Comparison of ENCODE assay signal across 11 cellular contexts in the genomic region with DNA sequence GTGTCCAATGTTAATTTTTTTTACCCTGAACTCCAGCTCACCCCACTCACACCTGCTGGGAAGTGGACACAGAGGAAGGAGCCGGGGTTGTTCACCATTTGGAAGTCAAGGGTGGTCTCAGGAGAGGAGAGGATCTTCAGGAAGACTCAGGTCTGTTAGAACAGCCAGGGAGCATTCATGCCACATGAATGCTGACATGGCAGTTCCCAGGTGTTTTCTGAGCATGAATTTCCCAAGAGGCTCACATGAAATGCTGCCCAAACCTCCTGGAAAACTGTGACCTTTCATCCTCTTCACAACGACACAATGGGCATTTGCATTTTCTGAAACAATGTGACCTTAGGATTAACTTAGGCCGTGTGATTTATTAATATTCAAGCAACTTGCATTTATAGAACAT.
"Had no signal": no experiment of that assay in that cellular context is flagged by ENCODE, and none has a peak within 500 bp of the region (broad histone marks: within the 10 kb centered on the region; RNA-seq: fewer than 3 reads in every experiment).

No MANE protein-coding gene starts in this region.

- H3K27ac ChIP-seq: GM23248 had no signal

- ATAC-seq: GM23338, HCT116 had no signal

- H2AFZ ChIP-seq: GM23248, GM23338 had no signal

- H3K36me3 ChIP-seq: HAP-1 had no signal

- H3K9ac ChIP-seq: GM23248 had no signal

- DNase-seq: GM23248, GOT3, H7, H9, HCEC 1CT, HFFc6 had no signal

- H3K4me1 ChIP-seq: HAP-1 had no signal

- FAIRE-seq: H1, H54 had no signal

- H3K4me2 ChIP-seq: GM23338 had no signal

- H3K4me3 ChIP-seq: GM23248, GM23338, HAP-1 had no signal
